ENCODE assay signal across 8 cellular contexts in the genomic region with DNA sequence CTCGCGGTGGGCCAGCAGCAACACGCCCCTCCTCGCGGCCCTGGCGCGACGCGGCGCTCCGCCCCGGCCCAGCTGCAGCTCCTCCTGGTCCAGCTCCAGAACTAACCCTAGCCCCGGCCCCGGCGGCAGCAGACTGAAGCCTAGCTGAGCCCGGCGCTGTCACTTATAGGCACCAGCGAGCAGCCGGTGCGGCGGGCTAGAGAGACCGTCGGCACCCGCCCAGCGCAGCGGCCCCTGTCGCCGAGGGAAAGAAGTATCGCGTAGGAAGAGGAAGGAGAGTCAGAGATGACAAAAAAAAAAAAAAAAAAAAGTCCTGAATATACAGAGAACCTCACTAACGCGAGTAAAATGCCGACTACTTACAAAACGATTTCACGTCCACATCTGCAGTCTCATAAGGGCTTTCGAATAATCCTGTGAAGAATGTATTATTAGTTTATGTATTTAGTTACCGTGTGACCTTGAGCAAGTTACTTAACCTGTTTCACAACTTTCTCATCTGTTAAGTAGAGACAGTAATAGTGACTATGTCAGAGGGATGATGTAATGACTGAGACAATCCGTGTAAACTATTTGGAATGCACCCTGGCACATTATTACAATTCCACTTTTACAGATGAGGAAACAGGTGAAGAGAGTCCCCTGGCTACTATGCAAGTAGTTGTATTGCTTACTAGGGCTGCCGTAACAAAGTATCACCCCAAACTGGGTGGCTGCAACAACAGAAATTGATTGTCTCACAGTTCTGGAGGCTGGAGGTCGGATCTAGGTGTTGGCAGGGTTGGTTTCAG. TPM values are rescaled to one million over a fixed set of nuclear protein-coding genes. Genes with fewer than 3 reads are reported as not detected.
A peak's percentile ranks its signal among the peaks of the same experiment; 100 is the strongest.
DNase-seq lines count a peak whose midpoint lies in the region; ATAC-seq, FAIRE-seq and TF ChIP-seq lines count a peak whose summit lies in the region.

TSS of gene SLC9A1 (minus strand) at position 135 of the 791 bp plus-strand sequence. CDS start 791 bp downstream, outside the sequence.

- H3K27me3 ChIP-seq in OCI-LY1 (ENCODE audit: insufficient read depth, low read length) (no peaks in the 10 kb centered on the region), endothelial cell of umbilical vein (ENCODE audit: control insufficient read depth in 2 of 2, insufficient read depth in 2 of 2, low read length in 2 of 2) (no peaks in the 10 kb centered on the region)

- TF ChIP-seq POLR2A in endothelial cell of umbilical vein (IDR thresholded peaks at IDR 0.05; ENCODE audit: low read depth, low read length), result peak; percentile 100

- H3K27ac ChIP-seq in OCI-LY1 (ENCODE audit: low read depth, low read length, poor library complexity, severe bottlenecking), result peak within 1 kb of the TSS; percentile 66
- H3K27ac ChIP-seq in endothelial cell of umbilical vein (ENCODE audit: insufficient read depth, low read depth, low read length), result peak within 1 kb of the TSS; percentile 74

- BruUV-seq in endothelial cell of umbilical vein (replicated peaks; lab: Mats Ljungman, UMichigan), result TSS peak; percentile 32

- H3K36me3 ChIP-seq in OCI-LY1 (ENCODE audit: insufficient read depth, low read length) (no peaks in the 10 kb centered on the region), endothelial cell of umbilical vein (ENCODE audit: control insufficient read depth in 2 of 2, extremely low read depth in 1 of 2, insufficient read depth in 2 of 2, low read length in 2 of 2) (no peaks in the 10 kb centered on the region)

- H3K4me3 ChIP-seq in OCI-LY1 (ENCODE audit: low read depth, low read length, poor library complexity, severe bottlenecking) (peak within 1 kb of the TSS; percentile 82), endothelial cell of umbilical vein (replicated peaks in 1 of 3; ENCODE audit: insufficient read depth in 1 of 3, low read depth in 1 of 3, low read length in 3 of 3) (peak within 1 kb of the TSS; percentile 33 to 68 (median 48))

- POLR2A ChIA-PET in endothelial cell of umbilical vein (lab: Charles Lee), result interaction anchor here (0.6 to 4.1 kb wide), 22 partner anchors 9 to 301 kb away, joined by 3 to 70 read pairs (median 6); partner anchors contain the start of gene TENT5B

- dilution Hi-C loops in endothelial cell of umbilical vein (cut with MboI; ENCODE audit: extremely low pct_ligation_motif_present, low sequenced_read_pairs), result no loop called here

- TF ChIP-seq CTCF in OCI-LY1 (IDR thresholded peaks at IDR 0.05; ENCODE audit: low read length), result peak; percentile 81
- TF ChIP-seq CTCF in endothelial cell of umbilical vein (IDR thresholded peaks at IDR 0.05; ENCODE audit: extremely low read depth in 1 of 2, insufficient read depth in 1 of 2, low read depth in 1 of 2, low read length in 2 of 2), result peak; percentile 87 to 95

- no peaks in the 10 kb centered on the region for H4K20me1 ChIP-seq in OCI-LY1 (ENCODE audit: insufficient read depth, low read length)
- no peaks in the 10 kb centered on the region for H4K20me1 ChIP-seq in endothelial cell of umbilical vein (replicated peaks; ENCODE audit: control insufficient read depth, extremely low read depth, insufficient read depth, low read length)

- H3F3A ChIP-seq in OCI-LY1 (ENCODE audit: insufficient read depth, low read length), result no peaks in the 10 kb centered on the region

- H3K9me3 ChIP-seq in OCI-LY1 (ENCODE audit: low read length), result no peaks in the 10 kb centered on the region
- H3K9me3 ChIP-seq in endothelial cell of umbilical vein (replicated peaks; ENCODE audit: control insufficient read depth, insufficient read depth, low read length), result no peaks in the 10 kb centered on the region

- H3K9ac ChIP-seq in OCI-LY1 (ENCODE audit: low read length) (peak within 1 kb of the TSS; percentile 92), endothelial cell of umbilical vein (replicated peaks; ENCODE audit: extremely low read depth, insufficient read depth, low read length) (peak within 1 kb of the TSS; percentile 89)

- H3K79me2 ChIP-seq in OCI-LY1 (ENCODE audit: insufficient read depth, low read length) (peaks cover 21% of the 10 kb centered on the region), endothelial cell of umbilical vein (ENCODE audit: control insufficient read depth, insufficient read depth, low read length) (peaks cover 42% of the 10 kb centered on the region)

- intact Hi-C loops in endothelial cell of umbilical vein (cut with micrococcal nuclease), result loop anchor here (1.0 to 2.0 kb wide), 3 partner anchors 33 to 52 kb away; no protein-coding TSS in a partner anchor

- CTCF ChIA-PET in endothelial cell of umbilical vein (lab: Charles Lee), result interaction anchor here (0.6 to 1.7 kb wide), 24 partner anchors 8 to 260 kb away, joined by 3 to 22 read pairs (median 4); no protein-coding TSS in a partner anchor

- DNase-seq in Caki2 (ENCODE audit: low read depth), result peak; percentile 90
- peak; percentile 67 for DNase-seq in HTR-8/SVneo (ENCODE audit: insufficient read length, low spot score)
- DNase-seq in activated CD8-positive, alpha-beta memory T cell treated with anti-CD3 and anti-CD28 coated beads, Interleukin-2, amount 50 U/mL, for 48 hours, result peak; percentile 98
- peak; percentile 95 for DNase-seq in endothelial cell of umbilical vein (ENCODE audit: low read depth, low spot score)
- peak; percentile 89 for DNase-seq in middle frontal gyrus (ENCODE audit: extremely low spot score, low spot score)
- peak; percentile 86 to 91 for DNase-seq in stimulated activated CD8-positive, alpha-beta memory T cell treated with anti-CD3 and anti-CD28 coated beads, Interleukin-4, amount 100 ng/mL, for 1 hour (ENCODE audit: low read depth in 2 of 2, low spot score in 1 of 2)

- peak; percentile 88 for ATAC-seq in GM21360 (IDR thresholded peaks at IDR 0.05; ENCODE audit: unreplicated experiment)

- H3K9me2 ChIP-seq in OCI-LY1 (ENCODE audit: low read depth, low read length), result no peaks in the 10 kb centered on the region

- in situ Hi-C loops in Caki2 (cut with HindIII; ENCODE audit: low pct_unique_long_range_greater_than_20kb, low sequenced_read_pairs), result no loop called here

- H3K9me1 ChIP-seq in endothelial cell of umbilical vein (replicated peaks; ENCODE audit: control insufficient read depth, extremely low read depth, insufficient read depth, low read length), result no peaks in the 10 kb centered on the region

- peaks cover 50% of the 10 kb centered on the region for H3K4me1 ChIP-seq in OCI-LY1 (ENCODE audit: insufficient read depth, low read length, severe bottlenecking)
- peaks cover 38% of the 10 kb centered on the region for H3K4me1 ChIP-seq in endothelial cell of umbilical vein (ENCODE audit: control insufficient read depth, extremely low read depth, insufficient read depth, low read length)

- peak within 1 kb of the TSS; percentile 88 for H3K4me2 ChIP-seq in OCI-LY1 (ENCODE audit: low read length)
- H3K4me2 ChIP-seq in endothelial cell of umbilical vein (ENCODE audit: insufficient read depth, low read length), result peak within 1 kb of the TSS; percentile 92

- FAIRE-seq in HTR-8/SVneo (lab: Jason Lieb, UNC) (no peak), endothelial cell of umbilical vein (lab: Jason Lieb, UNC) (peak; percentile 89)

- H2AFZ ChIP-seq in OCI-LY1 (ENCODE audit: low read length) (peak within 1 kb of the TSS; percentile 83), endothelial cell of umbilical vein (ENCODE audit: low read depth, low read length) (peak within 1 kb of the TSS; percentile 98)

TF ChIP-seq in endothelial cell of umbilical vein, 7 proteins besides CTCF, POLR2A, EP300 and RAD21:
- TF ChIP-seq FOS (IDR thresholded peaks at IDR 0.05; ENCODE audit: borderline replicate concordance, insufficient read depth, low read length) (peak; percentile 34), EZH2 (IDR thresholded peaks at IDR 0.05; ENCODE audit: borderline replicate concordance, low read depth, low read length, severe bottlenecking) (no peak), MYC (IDR thresholded peaks at IDR 0.05; ENCODE audit: low read depth, low read length) (no peak), POLR2AphosphoS5 (IDR thresholded peaks at IDR 0.05; ENCODE audit: insufficient read depth, low read depth, low read length) (peak; percentile 100), JUN (IDR thresholded peaks at IDR 0.05; ENCODE audit: borderline replicate concordance, insufficient read depth, insufficient read length, low read depth) (peak; percentile 39), GATA2 (IDR thresholded peaks at IDR 0.05; ENCODE audit: insufficient read depth, insufficient read length, low read depth, low read length) (no peak)
- TF ChIP-seq, protein P1, sequence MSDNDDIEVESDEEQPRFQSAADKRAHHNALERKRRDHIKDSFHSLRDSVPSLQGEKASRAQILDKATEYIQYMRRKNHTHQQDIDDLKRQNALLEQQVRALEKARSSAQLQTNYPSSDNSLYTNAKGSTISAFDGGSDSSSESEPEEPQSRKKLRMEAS (IDR thresholded peaks at IDR 0.05; ENCODE audit: insufficient read depth, insufficient read length), result no peak

RNA-seq across cellular contexts. Expression of gene SLC9A1, which starts in this region (rescaled TPM):
- 2.9 and 4.3 TPM in 2 replicates for total RNA-seq in Caki2 (2014; rRNA removed; shearing (Covaris generic); ENCODE audit: low replicate concordance)
- total RNA-seq in endothelial cell of umbilical vein, result 59.2 and 60.5 TPM in 2 replicates
- 22.8 and 23.7 TPM in 2 replicates for polyA plus RNA-seq in endothelial cell of umbilical vein
- 20.5 and 24.6 TPM in 2 replicates for polyA plus RNA-seq in endothelial cell of umbilical vein (2011; cell fraction: cytosol; rRNA removed)
- 33.0 and 33.3 TPM in 2 replicates for polyA plus RNA-seq in endothelial cell of umbilical vein (2011; cell fraction: nucleus; rRNA removed)
- polyA plus RNA-seq in endothelial cell of umbilical vein (2012), result 46.0 and 50.4 TPM in 2 replicates
- polyA minus RNA-seq in endothelial cell of umbilical vein, result 27.2 and 29.7 TPM in 2 replicates
- 5.7 TPM for polyA minus RNA-seq in endothelial cell of umbilical vein (2011; cell fraction: cytosol; rRNA and poly(A)+ RNA removed)
- polyA minus RNA-seq in endothelial cell of umbilical vein (2011; cell fraction: nucleus; rRNA and poly(A)+ RNA removed), result 16.3 and 24.0 TPM in 2 replicates

Comparison
In these comparisons a context has a peak if more than half of its experiments do, and no peak if none do; other contexts are left out.
1. Peak in every context shown above with its lines: DNase-seq, ATAC-seq, H3K4me3 ChIP-seq and H3K27ac ChIP-seq.
2. RNA of gene SLC9A1 (total RNA-seq): 59.2 to 60.5 TPM in endothelial cell of umbilical vein; 2.9 to 4.3 TPM in Caki2; every median in the first group is over 10 times any median in the second.